In the genomic region with DNA sequence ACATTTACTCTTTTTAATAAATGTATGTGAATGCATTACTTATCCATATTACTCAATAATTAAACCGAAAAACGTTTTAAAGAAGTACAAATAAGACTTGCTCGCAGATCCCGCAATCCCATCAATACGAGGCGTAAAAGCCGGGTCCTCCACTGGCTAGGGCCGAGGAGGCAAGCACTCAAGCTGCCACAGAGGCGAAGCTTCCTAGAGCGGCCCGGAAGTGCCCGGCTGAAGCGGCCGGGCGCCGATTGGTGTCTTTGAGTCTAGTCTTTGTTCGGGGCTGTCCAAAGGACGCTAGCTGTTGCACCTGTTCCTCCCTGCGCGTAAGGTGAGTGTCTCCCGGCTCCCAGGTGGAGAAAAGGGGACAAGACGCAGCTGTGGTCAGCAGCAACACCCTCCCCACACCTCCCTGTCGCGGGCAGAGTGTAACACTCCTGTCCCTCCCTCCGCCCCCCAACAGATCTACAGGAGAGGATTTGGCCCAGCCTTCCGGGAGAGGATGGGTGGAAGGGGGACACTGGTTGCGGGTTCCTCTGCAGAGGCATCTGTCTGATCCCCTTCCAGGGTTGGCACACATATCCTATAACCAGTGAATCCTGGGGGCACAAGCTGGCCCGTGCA, we compare ENCODE assay signal across 8 cellular contexts. TPM values are rescaled to one million over a fixed set of nuclear protein-coding genes. Genes with fewer than 3 reads are reported as not detected.
DNase-seq lines count a peak whose midpoint lies in the region; ATAC-seq and TF ChIP-seq lines count a peak whose summit lies in the region.

TSS of gene ZSCAN16 (plus strand) at position 260 of the 621 bp plus-strand sequence. CDS start 835 bp downstream, outside the sequence.

- peak within 1 kb of the TSS; percentile 85 for H3K4me3 ChIP-seq in PC-3 (ENCODE audit: low read length)
- peak within 1 kb of the TSS; percentile 48 to 71 (median 67) for H3K4me3 ChIP-seq in esophagus squamous epithelium
- H3K4me3 ChIP-seq in muscle layer of duodenum (ENCODE audit: low read depth in 1 of 2, low read length in 2 of 2): peak within 1 kb of the TSS; percentile 84 to 86

- TF ChIP-seq CTCF in PC-3 (conservative IDR thresholded peaks at IDR 0.05; ENCODE audit: low read depth, low read length): no peak
- TF ChIP-seq CTCF in esophagus squamous epithelium (IDR thresholded peaks at IDR 0.05): no peak

- H3K27ac ChIP-seq in PC-3 (ENCODE audit: low read length) (no peak within 1 kb of the TSS), esophagus squamous epithelium (peak within 1 kb of the TSS; percentile 53 to 81 (median 74)), muscle layer of duodenum (ENCODE audit: low read length) (peak within 1 kb of the TSS; percentile 67)

- no peaks in the 10 kb centered on the region for H3K27me3 Mint-ChIP-seq in IgD-negative memory B cell
- no peaks in the 10 kb centered on the region for H3K27me3 Mint-ChIP-seq in stimulated activated memory B cell treated with anti-CD40 and anti-IgM and Interleukin-4, amounts not matched to agents 10 μg/mL and 1 μg/mL and 100 μg/mL, for 72 hours

- DNase-seq in DMS114 treated with DMSO at 0.1 percent for 48 hours (lab: John Stamatoyannopoulos, UW; ENCODE audit: unreplicated experiment): peak; percentile 85
- peak; percentile 91 for DNase-seq in PC-3
- DNase-seq in activated T-helper 1 cell treated with anti-CD3 and anti-CD28 coated beads, Interleukin-2, amount 50 U/mL, for 16 hours (ENCODE audit: low read depth in 1 of 2, low spot score in 1 of 2): peak; percentile 53 to 61
- peak; percentile 10 for DNase-seq in esophagus squamous epithelium (lab: John Stamatoyannopoulos, UW)

- no TSS peak for BruUV-seq in PC-3 (replicated peaks; lab: Mats Ljungman, UMichigan)

- peaks cover 29 to 38% (median 34%) of the 10 kb centered on the region in 3 donors for H3K4me1 Mint-ChIP-seq in IgD-negative memory B cell
- H3K4me1 Mint-ChIP-seq in stimulated activated memory B cell treated with anti-CD40 and anti-IgM and Interleukin-4, amounts not matched to agents 10 μg/mL and 1 μg/mL and 100 μg/mL, for 72 hours: peaks cover 36% of the 10 kb centered on the region

- peak within 1 kb of the TSS; percentile 91 for H2AFZ ChIP-seq in PC-3 (ENCODE audit: low read length)

- no peaks in the 10 kb centered on the region for H3F3A ChIP-seq in PC-3 (ENCODE audit: low read length, unreplicated experiment)

- H3K36me3 ChIP-seq in PC-3 (ENCODE audit: low read depth, low read length): no peaks in the 10 kb centered on the region; the same call in 1 of the 2 replicates
- peaks cover 0 to 53% (median 14%) of the 10 kb centered on the region in 3 donors for H3K36me3 ChIP-seq in esophagus squamous epithelium
- H3K36me3 ChIP-seq in muscle layer of duodenum (ENCODE audit: control insufficient read depth in 1 of 2, insufficient read depth in 2 of 2, low read length in 2 of 2): peaks cover 9 to 16% of the 10 kb centered on the region in 2 donors

- POLR2A ChIA-PET in PC-3 (lab: Charles Lee; ENCODE audit: unreplicated experiment): interaction anchor here (0.6 kb wide), 4 partner anchors 20 to 305 kb away, joined by 3 to 12 read pairs (median 3); no protein-coding TSS in a partner anchor

- peak within 1 kb of the TSS; percentile 54 for H3K9ac ChIP-seq in PC-3 (ENCODE audit: low read length)

- H3K4me3 Mint-ChIP-seq in IgD-negative memory B cell: peak within 1 kb of the TSS; percentile 94 to 98 (median 96)
- H3K4me3 Mint-ChIP-seq in stimulated activated memory B cell treated with anti-CD40 and anti-IgM and Interleukin-4, amounts not matched to agents 10 μg/mL and 1 μg/mL and 100 μg/mL, for 72 hours: peak within 1 kb of the TSS; percentile 92

- intact Hi-C loops in PC-3 (cut with micrococcal nuclease) (loop anchor here (1.0 kb wide), 2 partner anchors 17 to 259 kb away; partner anchors contain the start of gene ZKSCAN8), esophagus squamous epithelium (cut with DNase I) (no loop called here)

- WGBS in esophagus squamous epithelium, 2 donors: 0 to 4% methylated on average over 20 to 25 of the region's 28 CpGs

- H3K79me2 ChIP-seq in PC-3 (ENCODE audit: low read length): peaks cover 24% of the 10 kb centered on the region

- ATAC-seq in GM21529 (IDR thresholded peaks at IDR 0.05; ENCODE audit: unreplicated experiment): peak; percentile 99
- ATAC-seq in PC-3: peak; percentile 99
- peak; percentile 98 for ATAC-seq in stimulated activated memory B cell treated with anti-CD40 and anti-IgM and Interleukin-4, amounts not matched to agents 10 μg/mL and 1 μg/mL and 100 μg/mL, for 72 hours

- no peaks in the 10 kb centered on the region for H4K20me1 ChIP-seq in PC-3 (ENCODE audit: low read length)

- peaks cover 9% of the 10 kb centered on the region for H3K36me3 Mint-ChIP-seq in IgD-negative memory B cell
- peaks cover 40% of the 10 kb centered on the region for H3K36me3 Mint-ChIP-seq in stimulated activated memory B cell treated with anti-CD40 and anti-IgM and Interleukin-4, amounts not matched to agents 10 μg/mL and 1 μg/mL and 100 μg/mL, for 72 hours

- CTCF ChIA-PET in PC-3 (lab: Charles Lee): interaction anchor here (0.6 kb wide), 1 partner anchor 158 kb away, joined by 5 read pairs; no protein-coding TSS in a partner anchor

- no peak for TF ChIP-seq POLR2A in esophagus squamous epithelium (IDR thresholded peaks at IDR 0.05)

- peak within 1 kb of the TSS; percentile 83 for H3K4me2 ChIP-seq in PC-3 (ENCODE audit: low read length)

- H3K4me1 ChIP-seq in PC-3 (ENCODE audit: insufficient read depth, low read length) (peaks cover 9% of the 10 kb centered on the region; the same call in 1 of the 2 replicates), esophagus squamous epithelium (peaks cover 6 to 25% (median 7%) of the 10 kb centered on the region in 3 donors), muscle layer of duodenum (ENCODE audit: control insufficient read depth in 1 of 2, insufficient read depth in 2 of 2, low read length in 2 of 2) (peaks cover 0 to 20% of the 10 kb centered on the region in 2 donors)

- H3K27me3 ChIP-seq in PC-3 (ENCODE audit: low read length) (no peaks in the 10 kb centered on the region), esophagus squamous epithelium (no peaks in the 10 kb centered on the region), muscle layer of duodenum (ENCODE audit: low read depth, low read length) (no peaks in the 10 kb centered on the region)

- H3K27ac Mint-ChIP-seq in IgD-negative memory B cell: peak within 1 kb of the TSS; percentile 93 to 98 (median 98)
- peak within 1 kb of the TSS; percentile 85 for H3K27ac Mint-ChIP-seq in stimulated activated memory B cell treated with anti-CD40 and anti-IgM and Interleukin-4, amounts not matched to agents 10 μg/mL and 1 μg/mL and 100 μg/mL, for 72 hours

- no peaks in the 10 kb centered on the region for H3K9me3 Mint-ChIP-seq in IgD-negative memory B cell
- no peaks in the 10 kb centered on the region for H3K9me3 Mint-ChIP-seq in stimulated activated memory B cell treated with anti-CD40 and anti-IgM and Interleukin-4, amounts not matched to agents 10 μg/mL and 1 μg/mL and 100 μg/mL, for 72 hours

- H3K9me2 ChIP-seq in PC-3 (replicated peaks; ENCODE audit: low read length): no peaks in the 10 kb centered on the region

- H3K9me3 ChIP-seq in PC-3 (ENCODE audit: low read length): no peaks in the 10 kb centered on the region
- H3K9me3 ChIP-seq in esophagus squamous epithelium: no peaks in the 10 kb centered on the region
- H3K9me3 ChIP-seq in muscle layer of duodenum (ENCODE audit: control insufficient read depth in 1 of 2, low read length in 2 of 2): no peaks in the 10 kb centered on the region

RNA-seq across cellular contexts. Expression of gene ZSCAN16, which starts in this region (rescaled TPM):
- 14.3 TPM for polyA plus RNA-seq in IgD-negative memory B cell
- 4.5 and 8.1 TPM in 2 replicates for total RNA-seq in PC-3 (2014; rRNA removed)
- 1 to 10 TPM; 2.8 to 4.4 (median 3.6) TPM for total RNA-seq in esophagus squamous epithelium

Comparison
In these comparisons a context has a peak if more than half of its experiments do, and no peak if none do; other contexts are left out.
1. DNase-seq: peak in every context shown above with its lines; median percentile 91 in PC-3; 85 in DMS114 treated with DMSO at 0.1 percent for 48 hours; 57 in activated T-helper 1 cell treated with anti-CD3 and anti-CD28 coated beads, Interleukin-2, amount 50 U/mL, for 16 hours; 10 in esophagus squamous epithelium.